24 cellular contexts compared by ENCODE assay signal in genomic region chr2:77712601-77713000, GRCh38.
"Had no signal": no experiment of that assay in that cellular context is flagged by ENCODE, and none has a peak within 500 bp of the region (broad histone marks: within the 10 kb centered on the region; RNA-seq: fewer than 3 reads in every experiment).

No MANE protein-coding gene starts in this region.

- H3K4me3 ChIP-seq: coronary artery, dorsolateral prefrontal cortex, esophagus squamous epithelium, gastrocnemius medialis, heart right ventricle, left lung, lower lobe of right lung, mucosa of descending colon had no signal

- H3K4me1 ChIP-seq: esophagus squamous epithelium, gastrocnemius medialis, heart right ventricle, left lung, lower lobe of right lung had no signal

- H3K27ac ChIP-seq: coronary artery, dorsolateral prefrontal cortex, esophagus squamous epithelium, gastrocnemius medialis, heart right ventricle, left lung, lower lobe of right lung had no signal

- H3K27me3 ChIP-seq: dorsolateral prefrontal cortex, esophagus squamous epithelium, gastrocnemius medialis, heart right ventricle, left lung had no signal

- FAIRE-seq: colon, endothelial cell of umbilical vein, islet of Langerhans, keratinocyte had no signal

- ATAC-seq: gastrocnemius medialis, heart right ventricle, left cardiac atrium, left lung, left ventricle myocardium superior, lower lobe of right lung, mucosa of descending colon had no signal

- H3K9me3 ChIP-seq: esophagus squamous epithelium, gastrocnemius medialis, heart right ventricle, left lung, lower lobe of right lung, mucosa of descending colon had no signal

- DNase-seq: dermis blood vessel endothelial cell; dorsolateral prefrontal cortex; effector CD4-positive, alpha-beta T cell; effector memory CD4-positive, alpha-beta T cell; esophagus squamous epithelium; foreskin fibroblast; foreskin melanocyte; gastrocnemius medialis; glutamatergic neuron; head of caudate nucleus; heart right ventricle; hippocampal formation; left cardiac atrium; left lung; left ventricle myocardium superior; lower lobe of right lung; mesenchymal stem cell; mucosa of descending colon; naive B cell had no signal

- H3K36me3 ChIP-seq: esophagus squamous epithelium, gastrocnemius medialis, heart right ventricle, left lung, lower lobe of right lung had no signal
